In genomic region chr20:36315545-36316351, GRCh38 we compare ENCODE assay signal across 1 cellular context.
TF ChIP-seq lines count a peak whose summit lies in the region.

No MANE protein-coding gene starts in this region.

TF ChIP-seq in SK-N-SH, 30 proteins besides CTCF, POLR2A, EP300 and RAD21 (continued from another document):
- no peak for TF ChIP-seq YY1 (IDR thresholded peaks at IDR 0.05; ENCODE audit: low read depth)
- TF ChIP-seq MAX (IDR thresholded peaks at IDR 0.05; ENCODE audit: low read depth) = no peak
- TF ChIP-seq POLR2AphosphoS5 (IDR thresholded peaks at IDR 0.05; ENCODE audit: low read depth, low read length) = no peak
